ENCODE assay signal across 8 cellular contexts in the genomic region with DNA sequence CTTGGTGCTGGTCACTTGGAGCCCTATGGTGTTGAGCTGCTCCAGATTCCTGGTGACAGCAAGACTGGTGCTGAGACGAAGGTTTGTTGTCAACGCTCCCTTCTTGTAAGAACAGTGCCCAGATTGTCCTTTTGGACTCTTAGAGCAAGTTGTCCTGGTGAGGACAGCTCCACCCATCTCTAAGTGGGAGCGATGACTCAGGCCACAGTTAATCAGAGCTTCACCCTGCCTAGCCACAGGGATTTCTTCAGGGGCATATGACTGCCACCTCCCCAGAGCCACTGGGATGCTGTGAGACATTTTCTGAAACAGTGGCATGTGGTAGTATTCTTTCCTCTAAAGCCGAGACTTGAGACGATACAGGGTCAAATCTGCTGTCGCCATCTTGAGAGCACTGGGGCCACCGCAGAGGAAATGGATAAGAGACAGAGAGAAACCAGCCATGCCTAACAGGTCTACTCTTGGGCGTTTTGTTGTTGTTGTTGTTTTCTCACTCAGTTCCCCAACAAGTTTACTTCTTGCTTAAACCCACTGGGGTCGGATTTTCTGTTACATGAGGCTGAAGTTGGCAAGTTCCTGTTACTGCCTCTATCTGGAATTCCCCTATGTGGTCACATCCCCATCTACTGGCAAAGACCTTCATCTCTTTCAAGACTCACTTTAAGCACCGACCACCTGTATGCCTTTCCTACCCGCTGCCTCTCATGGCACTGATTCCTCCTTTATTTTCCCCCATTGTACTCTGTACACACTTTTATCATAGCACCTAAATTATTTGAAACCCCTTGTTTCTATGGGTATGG. TPM values are rescaled to one million over a fixed set of nuclear protein-coding genes. Genes with fewer than 3 reads are reported as not detected.
DNase-seq lines count a peak whose midpoint lies in the region; ATAC-seq and TF ChIP-seq lines count a peak whose summit lies in the region.

No MANE protein-coding gene starts in this region.

- RAD21 ChIA-PET in HCT116 (lab: Charles Lee; ENCODE audit: low non-redundant PET in 1 of 2, low total read pairs in 2 of 2, uncharacterized antibody in 2 of 2, unreplicated experiment in 2 of 2) = interaction anchor here (0.6 to 0.7 kb wide), 2 partner anchors 76 to 320 kb away, joined by 3 read pairs; no protein-coding TSS in a partner anchor

- no peaks in the 10 kb centered on the region for H3K36me3 ChIP-seq in HCT116 (ENCODE audit: control insufficient read depth in 1 of 2, insufficient read depth in 2 of 2, low read length in 2 of 2)

- in situ Hi-C loops in SK-MEL-5 (cut with HindIII; ENCODE audit: low pct_unique_long_range_greater_than_20kb, low sequenced_read_pairs) = no loop called here

- H3K27me3 ChIP-seq in HCT116 (ENCODE audit: insufficient read depth, low read length) = no peaks in the 10 kb centered on the region

- peak; percentile 71 for DNase-seq in COLO829 (ENCODE audit: low spot score)
- no peak for DNase-seq in HCT116 (ENCODE audit: low read depth, low spot score)
- DNase-seq in SK-MEL-5 (ENCODE audit: low read depth, low spot score) = peak; percentile 66
- peak; percentile 75 for DNase-seq in iPS-NIHi7 (ENCODE audit: extremely low spot score)
- DNase-seq in substantia nigra (lab: John Stamatoyannopoulos, UW) = no peak
- no peak for DNase-seq in NCI-H187 (lab: John Stamatoyannopoulos, UW)
- DNase-seq in NCI-H226 = no peak
- DNase-seq in foreskin melanocyte = no peak

- no TSS peak for BruUV-seq in HCT116 (replicated peaks; lab: Mats Ljungman, UMichigan)

- H2AFZ ChIP-seq in HCT116 (ENCODE audit: low read depth, low read length, poor library complexity, severe bottlenecking) = peak overlapping the region; percentile 50

- no peaks in the 10 kb centered on the region for H4K20me1 ChIP-seq in HCT116 (ENCODE audit: insufficient read depth)

- peak; percentile 81 for ATAC-seq in HCT116

- no peak overlapping the region for H3K27ac ChIP-seq in HCT116 (ENCODE audit: low read depth, low read length)
- H3K27ac ChIP-seq in substantia nigra (ENCODE audit: low read depth, low read length, poor library complexity, severe bottlenecking) = no peak overlapping the region

- H3K9me3 ChIP-seq in HCT116 (ENCODE audit: control insufficient read depth in 1 of 2, insufficient read depth in 1 of 2, low read depth in 1 of 2, low read length in 2 of 2) = no peaks in the 10 kb centered on the region

- TF ChIP-seq POLR2A in HCT116 (IDR thresholded peaks at IDR 0.05; ENCODE audit: borderline replicate concordance, extremely low read depth, insufficient read depth, insufficient read length) = no peak

- H3K9me2 ChIP-seq in HCT116 (ENCODE audit: insufficient read depth) = no peaks in the 10 kb centered on the region

- CTCF ChIA-PET in HCT116 (lab: Charles Lee) = interaction anchor here (2.6 to 4.3 kb wide), 2 partner anchors 76 to 318 kb away, joined by 12 to 26 read pairs; no protein-coding TSS in a partner anchor

- no peaks in the 10 kb centered on the region for H3K79me2 ChIP-seq in HCT116 (ENCODE audit: insufficient read depth, low read length)

- POLR2A ChIA-PET in HCT116 (lab: Charles Lee) = no interaction called here

- peak; percentile 13 to 51 (median 41); a peak in 4 of 6 replicates for TF ChIP-seq CTCF in HCT116 (IDR thresholded peaks at IDR 0.05 in 2 of 3, conservative IDR thresholded peaks at IDR 0.05 in 1 of 3; ENCODE audit: borderline replicate concordance in 1 of 3, insufficient read depth in 1 of 3, low read depth in 2 of 3, low read length in 2 of 3)

- H3K9ac ChIP-seq in HCT116 (ENCODE audit: low read length) = no peak overlapping the region

- peak; percentile 73 for TF ChIP-seq RAD21 in HCT116 (IDR thresholded peaks at IDR 0.05; ENCODE audit: low read depth)

- H3K4me3 ChIP-seq in HCT116 (replicated peaks in 1 of 2; ENCODE audit: low read depth in 1 of 2, low read length in 2 of 2) = no peak overlapping the region

- H3K4me1 ChIP-seq in HCT116 (ENCODE audit: control insufficient read depth in 1 of 2, insufficient read depth in 2 of 2, low read length in 2 of 2) = peaks cover 0 to 9% of the 10 kb centered on the region in 2 experiments; a peak in 2 of 4 replicates

- intact Hi-C loops in HCT116 (cut with micrococcal nuclease) = loop anchor here (1.0 to 2.0 kb wide), 2 partner anchors 76 to 318 kb away; no protein-coding TSS in a partner anchor

- peak overlapping the region; percentile 31 for H3K4me2 ChIP-seq in HCT116 (ENCODE audit: low read length)

TF ChIP-seq in HCT116, 20 proteins besides CTCF, POLR2A, EP300 and RAD21:
- 0 out of 2 replicates have a peak, but pooled peaks have one; percentile 28 for TF ChIP-seq CBX3 (IDR thresholded peaks at IDR 0.05; ENCODE audit: low read depth)
- TF ChIP-seq JUND (IDR thresholded peaks at IDR 0.05) = peak; percentile 49; the same call in 1 of the 2 replicates
- 0 out of 2 replicates have a peak, but pooled peaks have one; percentile 19 for TF ChIP-seq FOSL1 (IDR thresholded peaks at IDR 0.05; ENCODE audit: low read depth)
- TF ChIP-seq TCF7L2 (IDR thresholded peaks at IDR 0.05; ENCODE audit: borderline replicate concordance, extremely low read depth, insufficient read depth, insufficient read length) = no peak

RNA-seq across cellular contexts. Expression of a gene that starts 16.0 kb away (rescaled TPM):
- total RNA-seq in HCT116 (2021; ENCODE audit: unreplicated experiment) = 4.4 TPM
- polyA plus RNA-seq in HCT116 (2012) = 3.7 and 4.8 TPM in 2 replicates
- total RNA-seq in SK-MEL-5 (2014; rRNA removed; shearing (Covaris generic)) = 57.2 and 60.6 TPM in 2 replicates
- 50.5 and 56.0 TPM in 2 replicates for polyA plus RNA-seq in SK-MEL-5 (2015; cell fraction: cytosol; rRNA removed)
- polyA plus RNA-seq in SK-MEL-5 (2015; cell fraction: nucleus; rRNA removed) = 31.8 and 34.7 TPM in 2 replicates

RNA-seq across cellular contexts. Expression of a gene that starts 58.6 kb away (rescaled TPM):
- 0.17 TPM for total RNA-seq in HCT116 (2021; ENCODE audit: unreplicated experiment)
- polyA plus RNA-seq in HCT116 (2012) = 0.07 TPM in 1 of 2 replicates, not detected in the other
- 0.05 and 0.08 TPM in 2 replicates for total RNA-seq in SK-MEL-5 (2014; rRNA removed; shearing (Covaris generic))
- 0.54 and 1.2 TPM in 2 replicates for polyA plus RNA-seq in SK-MEL-5 (2015; cell fraction: cytosol; rRNA removed)
- 0.24 and 0.97 TPM in 2 replicates for polyA plus RNA-seq in SK-MEL-5 (2015; cell fraction: nucleus; rRNA removed)

Comparison
In these comparisons a context has a peak if more than half of its experiments do, and no peak if none do; other contexts are left out.
1. DNase-seq: peak in COLO829 (single experiment), SK-MEL-5 (single experiment) and iPS-NIHi7 (single experiment); none in HCT116 (single experiment), substantia nigra (0 of 49), NCI-H187 (0 of 2), NCI-H226 (single experiment) and foreskin melanocyte (single experiment).
2. RNA of a gene that starts 16.0 kb away (total RNA-seq): 57.2 to 60.6 TPM in SK-MEL-5; 4.4 TPM in HCT116 (single experiment); every median in the first group is over 10 times any median in the second.